Comparison of ENCODE assay signal across 19 cellular contexts in the genomic region with DNA sequence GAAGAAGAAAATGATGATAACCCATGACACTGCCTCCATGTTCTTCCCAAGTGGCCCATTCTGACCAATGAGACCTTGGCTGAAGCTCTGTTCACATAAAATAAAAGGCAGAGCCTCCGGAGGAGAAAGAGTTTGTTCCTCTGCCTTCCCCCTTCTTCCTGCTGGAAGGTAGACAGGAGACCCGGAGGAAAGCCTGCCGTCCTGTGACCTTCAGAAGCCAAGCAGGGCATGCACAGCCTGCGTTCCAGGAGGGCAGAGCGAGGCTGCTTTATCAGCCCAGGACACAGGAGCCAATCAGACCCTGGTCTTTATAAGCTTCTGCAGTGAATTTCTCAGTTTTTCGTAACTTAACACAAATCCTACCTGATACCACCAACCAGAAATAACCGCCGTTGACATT. TPM values are rescaled to one million over a fixed set of nuclear protein-coding genes. Genes with fewer than 3 reads are reported as not detected.
"Had no signal": no experiment of that assay in that cellular context is flagged by ENCODE, and none has a peak within 500 bp of the region (broad histone marks: within the 10 kb centered on the region; RNA-seq: fewer than 3 reads in every experiment).

No MANE protein-coding gene starts in this region.

- H3K9me3 ChIP-seq: esophagus muscularis mucosa, gastrocnemius medialis, stomach, thyroid gland had no signal

- H3K4me1 Mint-ChIP-seq: central memory CD8-positive, alpha-beta T cell; nephron had no signal

- H3K27ac Mint-ChIP-seq: naive B cell, nephron had no signal

- H3K36me3 ChIP-seq: esophagus muscularis mucosa, gastrocnemius medialis, stomach, thyroid gland had no signal

- ATAC-seq: gastrocnemius medialis, left cardiac atrium, left ventricle myocardium superior had no signal

- H3K9me3 Mint-ChIP-seq: central memory CD8-positive, alpha-beta T cell; naive B cell; nephron had no signal

- H3K27ac ChIP-seq: epithelial cell of prostate, esophagus muscularis mucosa, gastrocnemius medialis, stomach, thyroid gland had no signal

- DNase-seq: effector memory CD4-positive, alpha-beta T cell; gastrocnemius medialis; left cardiac atrium; left ventricle myocardium superior; mesenchymal stem cell; naive B cell; occipital lobe; stimulated activated CD4-positive, alpha-beta T cell treated with anti-CD3 and anti-CD28 coated beads, Interleukin-4, amount 100 ng/mL, for 4 hours; stimulated activated naive CD4-positive, alpha-beta T cell; substantia nigra; thyroid gland had no signal

- H3K4me3 Mint-ChIP-seq: central memory CD8-positive, alpha-beta T cell; naive B cell; nephron had no signal

- H3K27me3 ChIP-seq: thyroid gland had no signal

- H3K36me3 Mint-ChIP-seq: naive B cell had no signal

- H3K4me3 ChIP-seq: esophagus muscularis mucosa, gastrocnemius medialis, lung, stomach, thyroid gland had no signal

RNA-seq across cellular contexts. Expression of gene GRID1, which starts 8.6 kb away (rescaled TPM):
- total RNA-seq: fibroblast of villous mesenchyme, pulmonary artery endothelial cell had no signal
